8 cellular contexts compared by ENCODE assay signal in genomic region chr17:79797492-79798295, GRCh38. TPM values are rescaled to one million over a fixed set of nuclear protein-coding genes. Genes with fewer than 3 reads are reported as not detected.
DNase-seq lines count a peak whose midpoint lies in the region; ATAC-seq and TF ChIP-seq lines count a peak whose summit lies in the region.

No MANE protein-coding gene starts in this region.

- POLR2A ChIA-PET in activated CD8-positive, alpha-beta T cell treated with anti-CD3 and anti-CD28 coated beads, Interleukin-2, amount 10 ng/mL, durations not matched to agents 7 days and 5 days (lab: Charles Lee), result interaction anchor here (0.7 to 2.8 kb wide), 7 partner anchors 8 to 48 kb away, joined by 3 to 19 read pairs (median 3); partner anchors contain the start of gene CBX4

- CTCF ChIA-PET in activated CD8-positive, alpha-beta T cell treated with anti-CD3 and anti-CD28 coated beads, Interleukin-2, amount 10 ng/mL, durations not matched to agents 7 days and 5 days (lab: Charles Lee), result interaction anchor here (0.7 to 2.2 kb wide), 17 partner anchors 11 to 211 kb away, joined by 3 to 10 read pairs (median 4); partner anchors contain the start of gene CBX4

- intact Hi-C loops in posterior vena cava (cut with DNase I), result loop anchor here (5.0 to 10.0 kb wide), 2 partner anchors 40 to 47 kb away; partner anchors contain the start of gene CBX4 (in 1 of the 2)

- peaks cover 14% of the 10 kb centered on the region for H3K36me3 Mint-ChIP-seq in activated CD8-positive, alpha-beta T cell treated with anti-CD3 and anti-CD28 coated beads, Interleukin-2, amount 10 ng/mL, durations not matched to agents 7 days and 5 days (ENCODE audit: low read depth)

- H3K9ac ChIP-seq in subcutaneous abdominal adipose tissue (ENCODE audit: low read length in 5 of 5), result no peak overlapping the region

- peaks cover 42% of the 10 kb centered on the region for H3K4me1 Mint-ChIP-seq in activated CD8-positive, alpha-beta T cell treated with anti-CD3 and anti-CD28 coated beads, Interleukin-2, amount 10 ng/mL, durations not matched to agents 7 days and 5 days (ENCODE audit: low read depth)

- TF ChIP-seq CTCF in HL-60 (IDR thresholded peaks at IDR 0.05; ENCODE audit: insufficient read depth, low read length), result no peak

- peak; percentile 22 for ATAC-seq in activated CD8-positive, alpha-beta T cell treated with anti-CD3 and anti-CD28 coated beads, Interleukin-2, amount 10 ng/mL, durations not matched to agents 7 days and 5 days
- ATAC-seq in HG02588 (IDR thresholded peaks at IDR 0.05; ENCODE audit: unreplicated experiment), result no peak

- peaks cover 0 to 4% (median 0%) of the 10 kb centered on the region in 5 donors for H3K36me3 ChIP-seq in subcutaneous abdominal adipose tissue (ENCODE audit: control insufficient read depth in 5 of 5, insufficient read depth in 5 of 5, low read length in 5 of 5)

- no peak overlapping the region for H3K4me3 Mint-ChIP-seq in activated CD8-positive, alpha-beta T cell treated with anti-CD3 and anti-CD28 coated beads, Interleukin-2, amount 10 ng/mL, durations not matched to agents 7 days and 5 days

- H3K27ac ChIP-seq in HL-60 (replicated peaks), result no peak overlapping the region
- H3K27ac ChIP-seq in subcutaneous abdominal adipose tissue (ENCODE audit: low read depth, low read length), result no peak overlapping the region

- peak; percentile 27 to 72 for DNase-seq in SHP77 (lab: John Stamatoyannopoulos, UW)
- no peak for DNase-seq in SHP77 treated with DMSO at 0.1 percent for 48 hours (lab: John Stamatoyannopoulos, UW)
- DNase-seq in HL-60 (ENCODE audit: low read depth in 1 of 2, low spot score in 1 of 2), result no peak
- DNase-seq in activated CD8-positive, alpha-beta T cell treated with anti-CD3 and anti-CD28 coated beads, Interleukin-2, amount 10 ng/mL, durations not matched to agents 7 days and 5 days, result no peak
- DNase-seq in posterior vena cava (ENCODE audit: low spot score), result no peak

- H3K27ac Mint-ChIP-seq in activated CD8-positive, alpha-beta T cell treated with anti-CD3 and anti-CD28 coated beads, Interleukin-2, amount 10 ng/mL, durations not matched to agents 7 days and 5 days, result no peak overlapping the region

- no peaks in the 10 kb centered on the region for H3K9me3 ChIP-seq in subcutaneous abdominal adipose tissue (ENCODE audit: control insufficient read depth in 5 of 5, low read length in 5 of 5)

- H3K4me3 ChIP-seq in HL-60 (replicated peaks; ENCODE audit: insufficient read depth, low read length) (peak overlapping the region; percentile 49), iPS-11a (ENCODE audit: low read depth, low read length) (peak overlapping the region; percentile 17), subcutaneous abdominal adipose tissue (ENCODE audit: low read depth in 1 of 5, low read length in 5 of 5) (peak overlapping the region in 4 of 5 donors; percentile 36 to 84 (median 57))

- no peaks in the 10 kb centered on the region for H3K9me3 Mint-ChIP-seq in activated CD8-positive, alpha-beta T cell treated with anti-CD3 and anti-CD28 coated beads, Interleukin-2, amount 10 ng/mL, durations not matched to agents 7 days and 5 days (ENCODE audit: insufficient read depth)

- peaks cover 42% of the 10 kb centered on the region for H3K27me3 Mint-ChIP-seq in activated CD8-positive, alpha-beta T cell treated with anti-CD3 and anti-CD28 coated beads, Interleukin-2, amount 10 ng/mL, durations not matched to agents 7 days and 5 days (ENCODE audit: low read depth)

- peaks cover 56% of the 10 kb centered on the region for H3K27me3 ChIP-seq in HL-60 (ENCODE audit: insufficient read depth, poor library complexity, severe bottlenecking)
- H3K27me3 ChIP-seq in subcutaneous abdominal adipose tissue (ENCODE audit: control insufficient read depth in 5 of 5, insufficient read depth in 4 of 5, low read length in 5 of 5), result peaks cover 43 to 60% (median 53%) of the 10 kb centered on the region in 5 donors

- H3K4me1 ChIP-seq in subcutaneous abdominal adipose tissue (ENCODE audit: control insufficient read depth in 5 of 5, insufficient read depth in 5 of 5, low read length in 5 of 5), result peaks cover 3 to 68% (median 61%) of the 10 kb centered on the region in 5 donors

RNA-seq across cellular contexts. Expression of gene CBX8, which starts 0.8 kb away (rescaled TPM):
- 1 to 10 TPM; 8.6 to 9.4 TPM for total RNA-seq in activated CD8-positive, alpha-beta T cell treated with anti-CD3 and anti-CD28 coated beads, Interleukin-2, amount 10 ng/mL, durations not matched to agents 7 days and 5 days
- total RNA-seq in posterior vena cava, result 1 to 10 TPM; 4.4 to 5.1 TPM

RNA-seq across cellular contexts. Expression of gene CBX2, which starts 19.7 kb away (rescaled TPM):
- total RNA-seq in activated CD8-positive, alpha-beta T cell treated with anti-CD3 and anti-CD28 coated beads, Interleukin-2, amount 10 ng/mL, durations not matched to agents 7 days and 5 days, result 10 to 100 TPM; 16.2 to 16.5 TPM
- total RNA-seq in posterior vena cava, result 1 to 10 TPM; 1.6 to 1.8 TPM

RNA-seq across cellular contexts. Expression of gene CBX4, which starts 41.5 kb away (rescaled TPM):
- total RNA-seq in activated CD8-positive, alpha-beta T cell treated with anti-CD3 and anti-CD28 coated beads, Interleukin-2, amount 10 ng/mL, durations not matched to agents 7 days and 5 days, result 10 to 100 TPM; 50.3 to 57.2 TPM
- total RNA-seq in posterior vena cava, result 10 to 100 TPM; 11.5 to 14.4 TPM

Comparison
In these comparisons a context has a peak if more than half of its experiments do, and no peak if none do; other contexts are left out.
1. DNase-seq: peak in SHP77 (2 of 2); none in SHP77 treated with DMSO at 0.1 percent for 48 hours (single experiment), HL-60 (0 of 2), activated CD8-positive, alpha-beta T cell treated with anti-CD3 and anti-CD28 coated beads, Interleukin-2, amount 10 ng/mL, durations not matched to agents 7 days and 5 days (single experiment) and posterior vena cava (single experiment).
2. RNA of gene CBX2, which starts 19.7 kb away (total RNA-seq): 16.2 to 16.5 TPM in activated CD8-positive, alpha-beta T cell treated with anti-CD3 and anti-CD28 coated beads, Interleukin-2, amount 10 ng/mL, durations not matched to agents 7 days and 5 days; 1.6 to 1.8 TPM in posterior vena cava; every median in the first group is over 4 times any median in the second.
3. Peak in every context shown above with its lines, with median percentiles within 50 percentile points of each other: H3K4me3 ChIP-seq.